2 cellular contexts compared by ENCODE assay signal in genomic region chr12:113488322-113488721, GRCh38.
A peak's percentile ranks its signal among the peaks of the same experiment; 100 is the strongest.
TF ChIP-seq lines count a peak whose summit lies in the region.

No MANE protein-coding gene starts in this region.

TF ChIP-seq in HEK293, 187 proteins besides CTCF, POLR2A, EP300 and RAD21:
- no peak for TF ChIP-seq ZNF148 (tag by site-specific recombination; IDR thresholded peaks at IDR 0.05; ENCODE audit: borderline replicate concordance)
- TF ChIP-seq HOXC10 (CRISPR knock-in tag; IDR thresholded peaks at IDR 0.05): no peak
- no peak for TF ChIP-seq YY2 (tag by site-specific recombination; IDR thresholded peaks at IDR 0.05)
- TF ChIP-seq ZNF48 (tag by site-specific recombination; IDR thresholded peaks at IDR 0.05): no peak
- no peak for TF ChIP-seq ZNF843 (tag by site-specific recombination; IDR thresholded peaks at IDR 0.05)
- TF ChIP-seq ZBTB48 (tag by site-specific recombination; IDR thresholded peaks at IDR 0.05): no peak
- TF ChIP-seq GFI1B (tag by site-specific recombination; IDR thresholded peaks at IDR 0.05): no peak
- TF ChIP-seq PRDM10 (tag by site-specific recombination; IDR thresholded peaks at IDR 0.05): no peak
- 0 out of 2 replicates have a peak, but pooled peaks have one; percentile 19 for TF ChIP-seq ATF2 (tag by site-specific recombination; IDR thresholded peaks at IDR 0.05; ENCODE audit: low read depth)

TF ChIP-seq in K562, 482 proteins besides CTCF, POLR2A, EP300 and RAD21:
- TF ChIP-seq ZNF12 (CRISPR knock-in tag; IDR thresholded peaks at IDR 0.05) (peak; percentile 90), STAT5B (CRISPR knock-in tag; IDR thresholded peaks at IDR 0.05) (no peak)
